ENCODE assay signal across 1 cellular context in genomic region chr1:156180471-156180870, GRCh38.
TF ChIP-seq lines count a peak whose summit lies in the region.

No MANE protein-coding gene starts in this region.

TF ChIP-seq in GM23338, 12 proteins besides CTCF, POLR2A, EP300 and RAD21 (continued from another document):
- no peak for TF ChIP-seq ZNF462 (CRISPR knock-in tag; IDR thresholded peaks at IDR 0.05)
